Comparison of ENCODE assay signal across 30 cellular contexts in the genomic region with DNA sequence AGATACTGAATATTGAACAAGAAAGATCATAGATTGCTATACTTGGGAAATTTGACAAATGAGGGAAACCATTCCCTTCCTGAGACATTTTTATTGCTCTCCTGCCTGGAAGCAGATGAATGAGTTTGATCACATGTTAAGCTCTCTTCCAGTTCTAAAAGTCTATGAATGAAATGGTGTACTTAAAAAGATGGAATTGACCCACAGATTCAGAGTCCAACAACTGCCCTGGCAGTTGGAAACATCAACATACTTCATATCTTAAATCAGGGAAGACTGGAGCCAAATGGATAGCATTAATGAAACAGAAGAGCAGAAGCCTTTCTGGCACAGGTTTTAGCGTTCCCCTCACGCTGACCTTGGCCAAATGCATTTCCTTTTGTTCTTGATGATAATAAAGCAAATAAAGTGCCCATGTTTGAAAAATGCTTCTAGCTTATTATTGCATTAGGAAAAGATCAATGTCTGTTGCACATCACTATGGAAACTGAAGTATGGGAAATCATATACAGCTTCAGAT.
"Had no signal": no experiment of that assay in that cellular context is flagged by ENCODE, and none has a peak within 500 bp of the region (broad histone marks: within the 10 kb centered on the region; RNA-seq: fewer than 3 reads in every experiment).

No MANE protein-coding gene starts in this region.

- H3K4me3 ChIP-seq: adrenal gland, breast epithelium, colonic mucosa, K562, SJCRH30 had no signal

- ATAC-seq: activated CD8-positive, alpha-beta T cell treated with anti-CD3 and anti-CD28 coated beads, Interleukin-2, amount 10 ng/mL, durations not matched to agents 7 days and 5 days; K562; Panc1; T-helper 17 cell; WTC11 had no signal

- H3K9me3 Mint-ChIP-seq: activated naive CD8-positive, alpha-beta T cell treated with anti-CD3 and anti-CD28 coated beads, Interleukin-2, amount 10 ng/mL, durations not matched to agents 7 days and 5 days had no signal

- H3K27ac ChIP-seq: adrenal gland, breast epithelium, colonic mucosa, RWPE1, SJCRH30 had no signal

- DNase-seq: activated CD4-positive, alpha-beta T cell treated with anti-CD3 and anti-CD28 coated beads for 48 hours; activated CD4-positive, alpha-beta T cell treated with anti-CD3 and anti-CD28 coated beads, Interleukin-2, amount 50 U/mL, for 4 hours; activated CD4-positive, CD25-positive, alpha-beta regulatory T cell treated with anti-CD3 and anti-CD28 coated beads, Interleukin-2, amount 50 U/mL, for 72 hours; activated CD8-positive, alpha-beta memory T cell treated with anti-CD3 and anti-CD28 coated beads, Interleukin-2, amount 50 U/mL, for 48 hours; activated CD8-positive, alpha-beta T cell treated with anti-CD3 and anti-CD28 coated beads, Interleukin-2, amount 10 ng/mL, durations not matched to agents 7 days and 5 days; activated naive CD4-positive, alpha-beta T cell treated with anti-CD3 and anti-CD28 coated beads, Interleukin-2, amount 50 U/mL, for 16 hours; activated naive CD8-positive, alpha-beta T cell treated with anti-CD3 and anti-CD28 coated beads, Interleukin-2, amount 10 ng/mL, durations not matched to agents 7 days and 5 days; activated T-cell treated with anti-CD3 and anti-CD28 coated beads, Interleukin-2, amount 50 U/mL, for 1 hour; anterior cingulate cortex; caudate nucleus; colonic mucosa; Karpas-422; NCI-H1048; NCI-H1436 treated with DMSO at 0.1 percent for 48 hours; NCI-H187 treated with DMSO at 0.1 percent for 48 hours; NCI-H2107; NCI-H510A treated with DMSO at 0.1 percent for 48 hours; NCI-H748 treated with DMSO at 0.1 percent for 48 hours; NK-92 treated with Interleukin-12 subunit alpha and Interleukin-12 subunit beta, amount 100 ng/mL, for 24 hours; OCI-M1; Right ventricle myocardium superior; SJCRH30; T-helper 17 cell; T-helper 9 cell had no signal

- H3K36me3 ChIP-seq: adrenal gland, breast epithelium, colonic mucosa, SJCRH30 had no signal

- H3K9me3 ChIP-seq: adrenal gland, breast epithelium, colonic mucosa, SJCRH30 had no signal

- H3K27me3 ChIP-seq: adrenal gland, breast epithelium, colonic mucosa, SJCRH30 had no signal

- H3K4me1 ChIP-seq: adrenal gland, breast epithelium, colonic mucosa had no signal

- H3K4me3 Mint-ChIP-seq: activated CD8-positive, alpha-beta T cell treated with anti-CD3 and anti-CD28 coated beads, Interleukin-2, amount 10 ng/mL, durations not matched to agents 7 days and 5 days; activated naive CD8-positive, alpha-beta T cell treated with anti-CD3 and anti-CD28 coated beads, Interleukin-2, amount 10 ng/mL, durations not matched to agents 7 days and 5 days; T-helper 17 cell; WTC11 had no signal

- H3K36me3 Mint-ChIP-seq: activated naive CD8-positive, alpha-beta T cell treated with anti-CD3 and anti-CD28 coated beads, Interleukin-2, amount 10 ng/mL, durations not matched to agents 7 days and 5 days had no signal

- H3K27ac Mint-ChIP-seq: activated CD8-positive, alpha-beta T cell treated with anti-CD3 and anti-CD28 coated beads, Interleukin-2, amount 10 ng/mL, durations not matched to agents 7 days and 5 days; activated naive CD8-positive, alpha-beta T cell treated with anti-CD3 and anti-CD28 coated beads, Interleukin-2, amount 10 ng/mL, durations not matched to agents 7 days and 5 days; T-helper 17 cell; WTC11 had no signal

- H3K4me1 Mint-ChIP-seq: activated naive CD8-positive, alpha-beta T cell treated with anti-CD3 and anti-CD28 coated beads, Interleukin-2, amount 10 ng/mL, durations not matched to agents 7 days and 5 days; T-helper 17 cell had no signal

- H3K27me3 Mint-ChIP-seq: activated naive CD8-positive, alpha-beta T cell treated with anti-CD3 and anti-CD28 coated beads, Interleukin-2, amount 10 ng/mL, durations not matched to agents 7 days and 5 days; T-helper 17 cell had no signal
